Comparison of ENCODE assay signal across 8 cellular contexts in genomic region chr11:72814831-72815618, GRCh38. TPM values are rescaled to one million over a fixed set of nuclear protein-coding genes. Genes with fewer than 3 reads are reported as not detected.
A peak's percentile ranks its signal among the peaks of the same experiment; 100 is the strongest.
DNase-seq lines count a peak whose midpoint lies in the region; ATAC-seq and TF ChIP-seq lines count a peak whose summit lies in the region.

No MANE protein-coding gene starts in this region.

- CTCF ChIA-PET in OCI-LY7 (lab: Charles Lee; ENCODE audit: unreplicated experiment): interaction anchor here (0.6 kb wide), 1 partner anchor 94 kb away, joined by 6 read pairs; no protein-coding TSS in a partner anchor

- WGBS in sigmoid colon, 2 donors: 5% methylated on average over 27 of the region's 27 CpGs

- POLR2A ChIA-PET in OCI-LY7 (lab: Charles Lee): interaction anchor here (0.5 to 2.3 kb wide), 8 partner anchors 8 to 332 kb away, joined by 3 to 8 read pairs (median 5); partner anchors contain the start of gene STARD10

- peak overlapping the region; percentile 46; the same call in 1 of the 2 replicates for H2AFZ ChIP-seq in OCI-LY7 (ENCODE audit: low read length)

- intact Hi-C loops in OCI-LY7 (cut with micrococcal nuclease; ENCODE audit: unreplicated experiment) (loop anchor here (2.0 to 10.0 kb wide), 3 partner anchors 76 to 427 kb away; no protein-coding TSS in a partner anchor), left ventricle myocardium superior (cut with micrococcal nuclease) (no loop called here), sigmoid colon (cut with DNase I) (loop anchor here (2.0 kb wide), 2 partner anchors 22 to 90 kb away; no protein-coding TSS in a partner anchor)

- H4K20me1 ChIP-seq in OCI-LY7 (ENCODE audit: insufficient read depth, low read length): peaks cover 4% of the 10 kb centered on the region; the same call in 1 of the 2 replicates

- peaks cover 52% of the 10 kb centered on the region for H3K36me3 ChIP-seq in OCI-LY7 (ENCODE audit: insufficient read depth, low read length)
- peaks cover 0 to 21% (median 8%) of the 10 kb centered on the region in 4 donors for H3K36me3 ChIP-seq in sigmoid colon

- peaks cover 41% of the 10 kb centered on the region for H3K79me2 ChIP-seq in OCI-LY7 (ENCODE audit: insufficient read depth, low read depth, low read length)

- TF ChIP-seq CTCF in OCI-LY7 (conservative IDR thresholded peaks at IDR 0.05; ENCODE audit: low read length) (peak; percentile 60), sigmoid colon (IDR thresholded peaks at IDR 0.05) (no peak)

- peak overlapping the region; percentile 90 for H3K4me2 ChIP-seq in OCI-LY7 (ENCODE audit: low read length)

- H3K27ac Mint-ChIP-seq in activated naive CD4-positive, alpha-beta T cell treated with anti-CD3 and anti-CD28 coated beads, Interleukin-2, amount 50 U/mL, for 72 hours: peak overlapping the region; percentile 98 to 99

- H3K27ac ChIP-seq in OCI-LY7 (ENCODE audit: low read depth, low read length, poor library complexity, severe bottlenecking) (peak overlapping the region; percentile 91), sigmoid colon (peak overlapping the region; percentile 87 to 93 (median 92))

- H3K9me3 Mint-ChIP-seq in activated naive CD4-positive, alpha-beta T cell treated with anti-CD3 and anti-CD28 coated beads, Interleukin-2, amount 50 U/mL, for 72 hours: no peaks in the 10 kb centered on the region

- H3K36me3 Mint-ChIP-seq in activated naive CD4-positive, alpha-beta T cell treated with anti-CD3 and anti-CD28 coated beads, Interleukin-2, amount 50 U/mL, for 72 hours: peaks cover 44 to 55% of the 10 kb centered on the region in 2 donors

- peak; percentile 34 for DNase-seq in DMS153 treated with DMSO at 0.1 percent for 48 hours (lab: John Stamatoyannopoulos, UW; ENCODE audit: unreplicated experiment)
- peak; percentile 60 for DNase-seq in HS-27A (ENCODE audit: low read depth)
- DNase-seq in OCI-LY7 (ENCODE audit: low spot score): peak; percentile 86
- peak; percentile 66 to 73 for DNase-seq in activated naive CD4-positive, alpha-beta T cell treated with anti-CD3 and anti-CD28 coated beads, Interleukin-2, amount 50 U/mL, for 72 hours (ENCODE audit: low spot score in 2 of 2)
- peak; percentile 59 for DNase-seq in left ventricle myocardium superior
- DNase-seq in sigmoid colon: no peak
- no peak for DNase-seq in cortex of kidney (lab: John Stamatoyannopoulos, UW)

- H3K4me3 ChIP-seq in OCI-LY7 (ENCODE audit: low read depth, low read length, poor library complexity, severe bottlenecking) (peak overlapping the region; percentile 84), sigmoid colon (peak overlapping the region; percentile 73 to 94 (median 84))

- H3K4me1 ChIP-seq in OCI-LY7 (ENCODE audit: insufficient read depth, low read length, poor library complexity, severe bottlenecking) (peaks cover 27% of the 10 kb centered on the region), sigmoid colon (peaks cover 0 to 39% (median 37%) of the 10 kb centered on the region in 4 donors)

- no peaks in the 10 kb centered on the region for H3K9me2 ChIP-seq in OCI-LY7 (ENCODE audit: insufficient read depth, low read length)

- no TSS peak for BruUV-seq in OCI-LY7 (replicated peaks; lab: Mats Ljungman, UMichigan)

- H3K9me3 ChIP-seq in OCI-LY7 (ENCODE audit: low read length) (no peaks in the 10 kb centered on the region), sigmoid colon (no peaks in the 10 kb centered on the region)

- no peak for TF ChIP-seq EP300 in sigmoid colon (IDR thresholded peaks at IDR 0.05)

- H3K27me3 ChIP-seq in sigmoid colon: no peaks in the 10 kb centered on the region

- no peak for TF ChIP-seq POLR2A in sigmoid colon (IDR thresholded peaks at IDR 0.05)

- peak; percentile 25 for ATAC-seq in GM19463 (IDR thresholded peaks at IDR 0.05; ENCODE audit: unreplicated experiment)
- ATAC-seq in activated naive CD4-positive, alpha-beta T cell treated with anti-CD3 and anti-CD28 coated beads, Interleukin-2, amount 50 U/mL, for 72 hours: peak; percentile 29 to 58
- ATAC-seq in left ventricle myocardium superior: peak; percentile 28

RNA-seq across cellular contexts. Expression of gene ATG16L2, which starts 0.8 kb away (rescaled TPM):
- 99.1 and 103 TPM in 2 replicates for total RNA-seq in OCI-LY7 (2014; rRNA removed; shearing (Covaris generic))
- 108 and 130 TPM in 2 replicates for total RNA-seq in OCI-LY7 (2022)
- 100 to 1,000 TPM in 1 of 2 donors, 10 to 100 TPM in 1; 64.2 to 189 TPM for total RNA-seq in activated naive CD4-positive, alpha-beta T cell treated with anti-CD3 and anti-CD28 coated beads, Interleukin-2, amount 50 U/mL, for 72 hours
- 16.3 TPM for total RNA-seq in left ventricle myocardium superior
- total RNA-seq in sigmoid colon: 10 to 100 TPM; 16.8 to 36.8 (median 20.2) TPM
- 10 to 100 TPM in 1 of 3 donors, 1 to 10 TPM in 2; 4.6 to 47.7 (median 9.6) TPM for polyA plus RNA-seq in sigmoid colon

RNA-seq across cellular contexts. Expression of gene STARD10, which starts 21.2 kb away (rescaled TPM):
- 8.1 and 12.9 TPM in 2 replicates for total RNA-seq in OCI-LY7 (2014; rRNA removed; shearing (Covaris generic))
- total RNA-seq in OCI-LY7 (2022) (10.4 and 12.1 TPM in 2 replicates), left ventricle myocardium superior (102 TPM), sigmoid colon (10 to 100 TPM; 29.9 to 60.1 (median 43.9) TPM)
- 10 to 100 TPM in 1 of 2 donors, 1 to 10 TPM in 1; 8.0 to 11.9 TPM for total RNA-seq in activated naive CD4-positive, alpha-beta T cell treated with anti-CD3 and anti-CD28 coated beads, Interleukin-2, amount 50 U/mL, for 72 hours
- polyA plus RNA-seq in sigmoid colon: 100 to 1,000 TPM; 286 to 900 (median 781) TPM

Comparison
In these comparisons a context has a peak if more than half of its experiments do, and no peak if none do; other contexts are left out.
1. DNase-seq: peak in DMS153 treated with DMSO at 0.1 percent for 48 hours (single experiment), HS-27A (single experiment), OCI-LY7 (single experiment), activated naive CD4-positive, alpha-beta T cell treated with anti-CD3 and anti-CD28 coated beads, Interleukin-2, amount 50 U/mL, for 72 hours (2 of 2) and left ventricle myocardium superior (single experiment); none in sigmoid colon (single experiment) and cortex of kidney (single experiment).
2. Peak in every context shown above with its lines, with median percentiles within 50 percentile points of each other: ATAC-seq.